1 cellular context compared by ENCODE assay signal in the genomic region with DNA sequence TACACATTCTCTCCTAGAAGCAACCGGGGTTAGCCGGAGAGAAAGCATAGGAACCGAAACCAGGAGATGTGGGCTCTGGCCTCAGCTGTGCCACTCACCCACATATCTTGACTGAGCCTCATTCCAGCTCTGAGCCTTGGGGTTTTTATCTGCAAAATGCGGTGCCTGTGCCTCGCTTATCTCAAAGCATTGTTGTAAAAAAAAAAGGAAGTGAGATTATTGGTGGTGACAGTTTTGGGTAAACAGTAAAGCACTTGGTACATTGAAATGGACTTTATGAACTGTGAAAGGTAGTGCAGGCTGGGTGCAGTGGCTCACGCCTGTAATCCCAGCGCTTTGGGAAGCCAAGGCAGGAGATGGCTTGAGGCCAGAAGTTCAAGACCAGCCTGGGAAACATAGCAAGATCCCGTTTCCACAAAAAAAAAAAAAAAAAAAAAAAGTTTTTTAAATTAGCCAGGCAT.
TF ChIP-seq lines count a peak whose summit lies in the region.

No MANE protein-coding gene starts in this region.

TF ChIP-seq in K562, 482 proteins besides CTCF, POLR2A, EP300 and RAD21 (continued from another document and continues in another):
- TF ChIP-seq HLTF (IDR thresholded peaks at IDR 0.05) (no peak), FOXM1 (IDR thresholded peaks at IDR 0.05; ENCODE audit: low read depth) (peak; percentile 81), FOXM1 (CRISPR knock-in tag; IDR thresholded peaks at IDR 0.05; ENCODE audit: low read depth) (no peak), CBX5 (IDR thresholded peaks at IDR 0.05; ENCODE audit: borderline replicate concordance, low read depth) (no peak), BRCA1 (IDR thresholded peaks at IDR 0.05) (no peak), BRCA1 (CRISPR knock-in tag; IDR thresholded peaks at IDR 0.05) (no peak), FIP1L1 (IDR thresholded peaks at IDR 0.05; ENCODE audit: low read depth, low read length, poor library complexity, severe bottlenecking) (no peak), MAZ (CRISPR knock-in tag; conservative IDR thresholded peaks at IDR 0.05 in 1 of 2, IDR thresholded peaks at IDR 0.05 in 1 of 2) (no peak), PRMT5 (CRISPR knock-in tag; IDR thresholded peaks at IDR 0.05) (no peak), NR2C1 (IDR thresholded peaks at IDR 0.05) (no peak), NR2C1 (tag; IDR thresholded peaks at IDR 0.05) (no peak), KLF6 (CRISPR knock-in tag; IDR thresholded peaks at IDR 0.05; ENCODE audit: borderline replicate concordance) (no peak; the same call in 1 of the 2 replicates), CCAR2 (IDR thresholded peaks at IDR 0.05; ENCODE audit: low read depth, low read length) (0 out of 2 replicates have a peak, but pooled peaks have one; percentile 80), PCBP1 (IDR thresholded peaks at IDR 0.05; ENCODE audit: low read depth, low read length, poor library complexity, severe bottlenecking) (no peak), RBM17 (IDR thresholded peaks at IDR 0.05; ENCODE audit: borderline replicate concordance, low read depth, low read length) (no peak), MBD2 (IDR thresholded peaks at IDR 0.05; ENCODE audit: borderline replicate concordance, low read depth) (0 out of 2 replicates have a peak, but pooled peaks have one; percentile 67), FOXJ2 (tag; IDR thresholded peaks at IDR 0.05) (peak; percentile 87), HSF4 (CRISPR knock-in tag; IDR thresholded peaks at IDR 0.05; ENCODE audit: borderline replicate concordance) (no peak), HMBOX1 (IDR thresholded peaks at IDR 0.05) (peak; percentile 59; the same call in 1 of the 2 replicates), NFYB (IDR thresholded peaks at IDR 0.05; ENCODE audit: extremely low read depth, insufficient read length) (no peak), SMAD3 (CRISPR knock-in tag; conservative IDR thresholded peaks at IDR 0.05) (peak; percentile 82; the same call in 1 of the 2 replicates), NUFIP1 (IDR thresholded peaks at IDR 0.05; ENCODE audit: partially characterized antibody) (no peak), RFX1 (IDR thresholded peaks at IDR 0.05) (no peak), CHD4 (IDR thresholded peaks at IDR 0.05; ENCODE audit: insufficient read depth, insufficient replicate concordance, low read depth, low read length, poor library complexity, severe bottlenecking) (no peak), FOXJ3 (CRISPR knock-in tag; IDR thresholded peaks at IDR 0.05) (no peak), ATF3 (IDR thresholded peaks at IDR 0.05) (0 out of 2 replicates have a peak, but pooled peaks have one; percentile 8), ATF3 (CRISPR knock-in tag; conservative IDR thresholded peaks at IDR 0.05) (no peak), ZNF717 (CRISPR knock-in tag; IDR thresholded peaks at IDR 0.05) (no peak), SUPT5H (IDR thresholded peaks at IDR 0.05) (no peak)
- TF ChIP-seq, protein P1, sequence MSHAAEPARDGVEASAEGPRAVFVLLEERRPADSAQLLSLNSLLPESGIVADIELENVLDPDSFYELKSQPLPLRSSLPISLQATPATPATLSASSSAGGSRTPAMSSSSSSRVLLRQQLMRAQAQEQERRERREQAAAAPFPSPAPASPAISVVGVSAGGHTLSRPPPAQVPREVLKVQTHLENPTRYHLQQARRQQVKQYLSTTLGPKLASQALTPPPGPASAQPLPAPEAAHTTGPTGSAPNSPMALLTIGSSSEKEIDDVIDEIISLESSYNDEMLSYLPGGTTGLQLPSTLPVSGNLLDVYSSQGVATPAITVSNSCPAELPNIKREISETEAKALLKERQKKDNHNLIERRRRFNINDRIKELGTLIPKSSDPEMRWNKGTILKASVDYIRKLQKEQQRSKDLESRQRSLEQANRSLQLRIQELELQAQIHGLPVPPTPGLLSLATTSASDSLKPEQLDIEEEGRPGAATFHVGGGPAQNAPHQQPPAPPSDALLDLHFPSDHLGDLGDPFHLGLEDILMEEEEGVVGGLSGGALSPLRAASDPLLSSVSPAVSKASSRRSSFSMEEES (CRISPR knock-in tag; IDR thresholded peaks at IDR 0.05) = no peak
- TF ChIP-seq, protein P2, sequence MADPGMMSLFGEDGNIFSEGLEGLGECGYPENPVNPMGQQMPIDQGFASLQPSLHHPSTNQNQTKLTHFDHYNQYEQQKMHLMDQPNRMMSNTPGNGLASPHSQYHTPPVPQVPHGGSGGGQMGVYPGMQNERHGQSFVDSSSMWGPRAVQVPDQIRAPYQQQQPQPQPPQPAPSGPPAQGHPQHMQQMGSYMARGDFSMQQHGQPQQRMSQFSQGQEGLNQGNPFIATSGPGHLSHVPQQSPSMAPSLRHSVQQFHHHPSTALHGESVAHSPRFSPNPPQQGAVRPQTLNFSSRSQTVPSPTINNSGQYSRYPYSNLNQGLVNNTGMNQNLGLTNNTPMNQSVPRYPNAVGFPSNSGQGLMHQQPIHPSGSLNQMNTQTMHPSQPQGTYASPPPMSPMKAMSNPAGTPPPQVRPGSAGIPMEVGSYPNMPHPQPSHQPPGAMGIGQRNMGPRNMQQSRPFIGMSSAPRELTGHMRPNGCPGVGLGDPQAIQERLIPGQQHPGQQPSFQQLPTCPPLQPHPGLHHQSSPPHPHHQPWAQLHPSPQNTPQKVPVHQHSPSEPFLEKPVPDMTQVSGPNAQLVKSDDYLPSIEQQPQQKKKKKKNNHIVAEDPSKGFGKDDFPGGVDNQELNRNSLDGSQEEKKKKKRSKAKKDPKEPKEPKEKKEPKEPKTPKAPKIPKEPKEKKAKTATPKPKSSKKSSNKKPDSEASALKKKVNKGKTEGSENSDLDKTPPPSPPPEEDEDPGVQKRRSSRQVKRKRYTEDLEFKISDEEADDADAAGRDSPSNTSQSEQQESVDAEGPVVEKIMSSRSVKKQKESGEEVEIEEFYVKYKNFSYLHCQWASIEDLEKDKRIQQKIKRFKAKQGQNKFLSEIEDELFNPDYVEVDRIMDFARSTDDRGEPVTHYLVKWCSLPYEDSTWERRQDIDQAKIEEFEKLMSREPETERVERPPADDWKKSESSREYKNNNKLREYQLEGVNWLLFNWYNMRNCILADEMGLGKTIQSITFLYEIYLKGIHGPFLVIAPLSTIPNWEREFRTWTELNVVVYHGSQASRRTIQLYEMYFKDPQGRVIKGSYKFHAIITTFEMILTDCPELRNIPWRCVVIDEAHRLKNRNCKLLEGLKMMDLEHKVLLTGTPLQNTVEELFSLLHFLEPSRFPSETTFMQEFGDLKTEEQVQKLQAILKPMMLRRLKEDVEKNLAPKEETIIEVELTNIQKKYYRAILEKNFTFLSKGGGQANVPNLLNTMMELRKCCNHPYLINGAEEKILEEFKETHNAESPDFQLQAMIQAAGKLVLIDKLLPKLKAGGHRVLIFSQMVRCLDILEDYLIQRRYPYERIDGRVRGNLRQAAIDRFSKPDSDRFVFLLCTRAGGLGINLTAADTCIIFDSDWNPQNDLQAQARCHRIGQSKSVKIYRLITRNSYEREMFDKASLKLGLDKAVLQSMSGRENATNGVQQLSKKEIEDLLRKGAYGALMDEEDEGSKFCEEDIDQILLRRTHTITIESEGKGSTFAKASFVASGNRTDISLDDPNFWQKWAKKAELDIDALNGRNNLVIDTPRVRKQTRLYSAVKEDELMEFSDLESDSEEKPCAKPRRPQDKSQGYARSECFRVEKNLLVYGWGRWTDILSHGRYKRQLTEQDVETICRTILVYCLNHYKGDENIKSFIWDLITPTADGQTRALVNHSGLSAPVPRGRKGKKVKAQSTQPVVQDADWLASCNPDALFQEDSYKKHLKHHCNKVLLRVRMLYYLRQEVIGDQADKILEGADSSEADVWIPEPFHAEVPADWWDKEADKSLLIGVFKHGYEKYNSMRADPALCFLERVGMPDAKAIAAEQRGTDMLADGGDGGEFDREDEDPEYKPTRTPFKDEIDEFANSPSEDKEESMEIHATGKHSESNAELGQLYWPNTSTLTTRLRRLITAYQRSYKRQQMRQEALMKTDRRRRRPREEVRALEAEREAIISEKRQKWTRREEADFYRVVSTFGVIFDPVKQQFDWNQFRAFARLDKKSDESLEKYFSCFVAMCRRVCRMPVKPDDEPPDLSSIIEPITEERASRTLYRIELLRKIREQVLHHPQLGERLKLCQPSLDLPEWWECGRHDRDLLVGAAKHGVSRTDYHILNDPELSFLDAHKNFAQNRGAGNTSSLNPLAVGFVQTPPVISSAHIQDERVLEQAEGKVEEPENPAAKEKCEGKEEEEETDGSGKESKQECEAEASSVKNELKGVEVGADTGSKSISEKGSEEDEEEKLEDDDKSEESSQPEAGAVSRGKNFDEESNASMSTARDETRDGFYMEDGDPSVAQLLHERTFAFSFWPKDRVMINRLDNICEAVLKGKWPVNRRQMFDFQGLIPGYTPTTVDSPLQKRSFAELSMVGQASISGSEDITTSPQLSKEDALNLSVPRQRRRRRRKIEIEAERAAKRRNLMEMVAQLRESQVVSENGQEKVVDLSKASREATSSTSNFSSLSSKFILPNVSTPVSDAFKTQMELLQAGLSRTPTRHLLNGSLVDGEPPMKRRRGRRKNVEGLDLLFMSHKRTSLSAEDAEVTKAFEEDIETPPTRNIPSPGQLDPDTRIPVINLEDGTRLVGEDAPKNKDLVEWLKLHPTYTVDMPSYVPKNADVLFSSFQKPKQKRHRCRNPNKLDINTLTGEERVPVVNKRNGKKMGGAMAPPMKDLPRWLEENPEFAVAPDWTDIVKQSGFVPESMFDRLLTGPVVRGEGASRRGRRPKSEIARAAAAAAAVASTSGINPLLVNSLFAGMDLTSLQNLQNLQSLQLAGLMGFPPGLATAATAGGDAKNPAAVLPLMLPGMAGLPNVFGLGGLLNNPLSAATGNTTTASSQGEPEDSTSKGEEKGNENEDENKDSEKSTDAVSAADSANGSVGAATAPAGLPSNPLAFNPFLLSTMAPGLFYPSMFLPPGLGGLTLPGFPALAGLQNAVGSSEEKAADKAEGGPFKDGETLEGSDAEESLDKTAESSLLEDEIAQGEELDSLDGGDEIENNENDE (IDR thresholded peaks at IDR 0.05; ENCODE audit: low read depth, low read length) = no peak
- TF ChIP-seq, protein P3, sequence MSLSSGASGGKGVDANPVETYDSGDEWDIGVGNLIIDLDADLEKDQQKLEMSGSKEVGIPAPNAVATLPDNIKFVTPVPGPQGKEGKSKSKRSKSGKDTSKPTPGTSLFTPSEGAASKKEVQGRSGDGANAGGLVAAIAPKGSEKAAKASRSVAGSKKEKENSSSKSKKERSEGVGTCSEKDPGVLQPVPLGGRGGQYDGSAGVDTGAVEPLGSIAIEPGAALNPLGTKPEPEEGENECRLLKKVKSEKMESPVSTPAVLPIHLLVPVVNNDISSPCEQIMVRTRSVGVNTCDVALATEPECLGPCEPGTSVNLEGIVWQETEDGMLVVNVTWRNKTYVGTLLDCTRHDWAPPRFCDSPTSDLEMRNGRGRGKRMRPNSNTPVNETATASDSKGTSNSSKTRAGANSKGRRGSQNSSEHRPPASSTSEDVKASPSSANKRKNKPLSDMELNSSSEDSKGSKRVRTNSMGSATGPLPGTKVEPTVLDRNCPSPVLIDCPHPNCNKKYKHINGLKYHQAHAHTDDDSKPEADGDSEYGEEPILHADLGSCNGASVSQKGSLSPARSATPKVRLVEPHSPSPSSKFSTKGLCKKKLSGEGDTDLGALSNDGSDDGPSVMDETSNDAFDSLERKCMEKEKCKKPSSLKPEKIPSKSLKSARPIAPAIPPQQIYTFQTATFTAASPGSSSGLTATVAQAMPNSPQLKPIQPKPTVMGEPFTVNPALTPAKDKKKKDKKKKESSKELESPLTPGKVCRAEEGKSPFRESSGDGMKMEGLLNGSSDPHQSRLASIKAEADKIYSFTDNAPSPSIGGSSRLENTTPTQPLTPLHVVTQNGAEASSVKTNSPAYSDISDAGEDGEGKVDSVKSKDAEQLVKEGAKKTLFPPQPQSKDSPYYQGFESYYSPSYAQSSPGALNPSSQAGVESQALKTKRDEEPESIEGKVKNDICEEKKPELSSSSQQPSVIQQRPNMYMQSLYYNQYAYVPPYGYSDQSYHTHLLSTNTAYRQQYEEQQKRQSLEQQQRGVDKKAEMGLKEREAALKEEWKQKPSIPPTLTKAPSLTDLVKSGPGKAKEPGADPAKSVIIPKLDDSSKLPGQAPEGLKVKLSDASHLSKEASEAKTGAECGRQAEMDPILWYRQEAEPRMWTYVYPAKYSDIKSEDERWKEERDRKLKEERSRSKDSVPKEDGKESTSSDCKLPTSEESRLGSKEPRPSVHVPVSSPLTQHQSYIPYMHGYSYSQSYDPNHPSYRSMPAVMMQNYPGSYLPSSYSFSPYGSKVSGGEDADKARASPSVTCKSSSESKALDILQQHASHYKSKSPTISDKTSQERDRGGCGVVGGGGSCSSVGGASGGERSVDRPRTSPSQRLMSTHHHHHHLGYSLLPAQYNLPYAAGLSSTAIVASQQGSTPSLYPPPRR (CRISPR knock-in tag; IDR thresholded peaks at IDR 0.05; ENCODE audit: borderline replicate concordance) = peak; percentile 72; the same call in 1 of the 2 replicates
- TF ChIP-seq, protein P4, sequence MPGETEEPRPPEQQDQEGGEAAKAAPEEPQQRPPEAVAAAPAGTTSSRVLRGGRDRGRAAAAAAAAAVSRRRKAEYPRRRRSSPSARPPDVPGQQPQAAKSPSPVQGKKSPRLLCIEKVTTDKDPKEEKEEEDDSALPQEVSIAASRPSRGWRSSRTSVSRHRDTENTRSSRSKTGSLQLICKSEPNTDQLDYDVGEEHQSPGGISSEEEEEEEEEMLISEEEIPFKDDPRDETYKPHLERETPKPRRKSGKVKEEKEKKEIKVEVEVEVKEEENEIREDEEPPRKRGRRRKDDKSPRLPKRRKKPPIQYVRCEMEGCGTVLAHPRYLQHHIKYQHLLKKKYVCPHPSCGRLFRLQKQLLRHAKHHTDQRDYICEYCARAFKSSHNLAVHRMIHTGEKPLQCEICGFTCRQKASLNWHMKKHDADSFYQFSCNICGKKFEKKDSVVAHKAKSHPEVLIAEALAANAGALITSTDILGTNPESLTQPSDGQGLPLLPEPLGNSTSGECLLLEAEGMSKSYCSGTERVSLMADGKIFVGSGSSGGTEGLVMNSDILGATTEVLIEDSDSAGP (CRISPR knock-in tag; IDR thresholded peaks at IDR 0.05) = no peak
- TF ChIP-seq, protein P5, sequence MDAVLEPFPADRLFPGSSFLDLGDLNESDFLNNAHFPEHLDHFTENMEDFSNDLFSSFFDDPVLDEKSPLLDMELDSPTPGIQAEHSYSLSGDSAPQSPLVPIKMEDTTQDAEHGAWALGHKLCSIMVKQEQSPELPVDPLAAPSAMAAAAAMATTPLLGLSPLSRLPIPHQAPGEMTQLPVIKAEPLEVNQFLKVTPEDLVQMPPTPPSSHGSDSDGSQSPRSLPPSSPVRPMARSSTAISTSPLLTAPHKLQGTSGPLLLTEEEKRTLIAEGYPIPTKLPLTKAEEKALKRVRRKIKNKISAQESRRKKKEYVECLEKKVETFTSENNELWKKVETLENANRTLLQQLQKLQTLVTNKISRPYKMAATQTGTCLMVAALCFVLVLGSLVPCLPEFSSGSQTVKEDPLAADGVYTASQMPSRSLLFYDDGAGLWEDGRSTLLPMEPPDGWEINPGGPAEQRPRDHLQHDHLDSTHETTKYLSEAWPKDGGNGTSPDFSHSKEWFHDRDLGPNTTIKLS (IDR thresholded peaks at IDR 0.05; ENCODE audit: borderline replicate concordance, low read depth) = no peak
